1 cellular context compared by ENCODE assay signal in the genomic region with DNA sequence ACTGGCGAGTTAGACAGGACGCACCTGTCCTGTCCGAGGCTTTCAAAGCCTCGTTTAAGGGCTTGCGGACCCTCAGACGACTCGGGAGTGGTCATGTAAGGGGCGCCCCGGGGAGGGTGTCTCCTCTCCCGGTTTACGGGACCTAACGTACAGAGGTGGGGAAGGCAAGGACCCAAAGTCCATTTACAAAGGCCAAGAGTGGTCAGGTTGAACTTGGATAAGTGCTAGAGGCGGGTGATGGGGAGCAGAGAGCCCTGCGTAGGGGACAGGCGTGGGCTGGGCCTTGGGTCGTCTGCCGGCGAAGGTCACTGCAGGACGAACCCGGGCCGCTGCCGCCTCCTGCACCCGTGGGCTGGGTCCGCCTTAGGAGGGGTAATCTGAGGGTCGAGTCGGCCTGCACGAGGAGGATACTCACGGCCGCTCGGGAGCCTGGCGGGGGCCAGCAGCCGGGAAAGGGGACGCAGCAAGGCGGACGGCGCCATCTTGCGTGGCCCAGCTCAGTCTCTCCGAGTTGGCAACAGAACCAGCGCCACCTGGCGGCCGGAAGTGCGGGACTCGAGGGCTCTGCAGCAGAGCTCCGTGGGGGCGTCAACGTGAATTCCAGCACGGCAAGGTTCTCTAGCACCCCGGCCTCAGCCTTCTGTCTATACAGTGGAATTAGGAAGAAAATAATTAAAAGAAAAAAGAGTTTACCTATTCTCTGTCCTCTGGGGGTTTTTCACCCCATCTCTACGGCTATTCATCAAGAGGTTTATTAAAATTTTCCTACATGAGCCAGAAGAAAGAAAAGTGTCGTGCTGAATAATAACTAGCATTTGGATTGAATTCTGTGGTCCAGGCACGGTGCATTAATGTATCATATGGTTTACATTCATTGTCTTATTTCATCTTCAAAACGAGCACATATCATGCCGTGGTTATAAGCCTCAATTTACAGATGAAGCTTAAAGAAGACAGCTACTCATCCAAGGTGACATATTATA.
TF ChIP-seq lines count a peak whose summit lies in the region.

No MANE protein-coding gene starts in this region.

TF ChIP-seq in K562, 482 proteins besides CTCF, POLR2A, EP300 and RAD21 (continued from another document):
- TF ChIP-seq, protein P1, sequence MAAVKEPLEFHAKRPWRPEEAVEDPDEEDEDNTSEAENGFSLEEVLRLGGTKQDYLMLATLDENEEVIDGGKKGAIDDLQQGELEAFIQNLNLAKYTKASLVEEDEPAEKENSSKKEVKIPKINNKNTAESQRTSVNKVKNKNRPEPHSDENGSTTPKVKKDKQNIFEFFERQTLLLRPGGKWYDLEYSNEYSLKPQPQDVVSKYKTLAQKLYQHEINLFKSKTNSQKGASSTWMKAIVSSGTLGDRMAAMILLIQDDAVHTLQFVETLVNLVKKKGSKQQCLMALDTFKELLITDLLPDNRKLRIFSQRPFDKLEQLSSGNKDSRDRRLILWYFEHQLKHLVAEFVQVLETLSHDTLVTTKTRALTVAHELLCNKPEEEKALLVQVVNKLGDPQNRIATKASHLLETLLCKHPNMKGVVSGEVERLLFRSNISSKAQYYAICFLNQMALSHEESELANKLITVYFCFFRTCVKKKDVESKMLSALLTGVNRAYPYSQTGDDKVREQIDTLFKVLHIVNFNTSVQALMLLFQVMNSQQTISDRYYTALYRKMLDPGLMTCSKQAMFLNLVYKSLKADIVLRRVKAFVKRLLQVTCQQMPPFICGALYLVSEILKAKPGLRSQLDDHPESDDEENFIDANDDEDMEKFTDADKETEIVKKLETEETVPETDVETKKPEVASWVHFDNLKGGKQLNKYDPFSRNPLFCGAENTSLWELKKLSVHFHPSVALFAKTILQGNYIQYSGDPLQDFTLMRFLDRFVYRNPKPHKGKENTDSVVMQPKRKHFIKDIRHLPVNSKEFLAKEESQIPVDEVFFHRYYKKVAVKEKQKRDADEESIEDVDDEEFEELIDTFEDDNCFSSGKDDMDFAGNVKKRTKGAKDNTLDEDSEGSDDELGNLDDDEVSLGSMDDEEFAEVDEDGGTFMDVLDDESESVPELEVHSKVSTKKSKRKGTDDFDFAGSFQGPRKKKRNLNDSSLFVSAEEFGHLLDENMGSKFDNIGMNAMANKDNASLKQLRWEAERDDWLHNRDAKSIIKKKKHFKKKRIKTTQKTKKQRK (IDR thresholded peaks at IDR 0.05; ENCODE audit: borderline replicate concordance, low read depth, low read length) = no peak
- peak; percentile 93 for TF ChIP-seq GABPB1 (CRISPR knock-in tag; IDR thresholded peaks at IDR 0.05)
- TF ChIP-seq ZNF780A (CRISPR knock-in tag; IDR thresholded peaks at IDR 0.05) = no peak
- TF ChIP-seq MTA3 (IDR thresholded peaks at IDR 0.05; ENCODE audit: borderline replicate concordance) = peak; percentile 78; the same call in 1 of the 2 replicates
- TF ChIP-seq KDM4B (IDR thresholded peaks at IDR 0.05; ENCODE audit: borderline replicate concordance in 2 of 2, low read depth in 1 of 2) = peak in 1 of 2 experiments; percentile 82; a peak in 1 of 4 replicates
- TF ChIP-seq, protein P2, sequence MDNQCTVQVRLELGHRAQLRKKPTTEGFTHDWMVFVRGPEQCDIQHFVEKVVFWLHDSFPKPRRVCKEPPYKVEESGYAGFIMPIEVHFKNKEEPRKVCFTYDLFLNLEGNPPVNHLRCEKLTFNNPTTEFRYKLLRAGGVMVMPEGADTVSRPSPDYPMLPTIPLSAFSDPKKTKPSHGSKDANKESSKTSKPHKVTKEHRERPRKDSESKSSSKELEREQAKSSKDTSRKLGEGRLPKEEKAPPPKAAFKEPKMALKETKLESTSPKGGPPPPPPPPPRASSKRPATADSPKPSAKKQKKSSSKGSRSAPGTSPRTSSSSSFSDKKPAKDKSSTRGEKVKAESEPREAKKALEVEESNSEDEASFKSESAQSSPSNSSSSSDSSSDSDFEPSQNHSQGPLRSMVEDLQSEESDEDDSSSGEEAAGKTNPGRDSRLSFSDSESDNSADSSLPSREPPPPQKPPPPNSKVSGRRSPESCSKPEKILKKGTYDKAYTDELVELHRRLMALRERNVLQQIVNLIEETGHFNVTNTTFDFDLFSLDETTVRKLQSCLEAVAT (IDR thresholded peaks at IDR 0.05) = 0 out of 4 replicates have a peak, but pooled peaks of 1 of the 2 experiments have one; percentile 47
- peak; percentile 84 for TF ChIP-seq SMC3 (conservative IDR thresholded peaks at IDR 0.05; ENCODE audit: insufficient read depth, low read depth, low read length)
- no peak for TF ChIP-seq NCOA4 (IDR thresholded peaks at IDR 0.05; ENCODE audit: partially characterized antibody)
- TF ChIP-seq, protein P3, sequence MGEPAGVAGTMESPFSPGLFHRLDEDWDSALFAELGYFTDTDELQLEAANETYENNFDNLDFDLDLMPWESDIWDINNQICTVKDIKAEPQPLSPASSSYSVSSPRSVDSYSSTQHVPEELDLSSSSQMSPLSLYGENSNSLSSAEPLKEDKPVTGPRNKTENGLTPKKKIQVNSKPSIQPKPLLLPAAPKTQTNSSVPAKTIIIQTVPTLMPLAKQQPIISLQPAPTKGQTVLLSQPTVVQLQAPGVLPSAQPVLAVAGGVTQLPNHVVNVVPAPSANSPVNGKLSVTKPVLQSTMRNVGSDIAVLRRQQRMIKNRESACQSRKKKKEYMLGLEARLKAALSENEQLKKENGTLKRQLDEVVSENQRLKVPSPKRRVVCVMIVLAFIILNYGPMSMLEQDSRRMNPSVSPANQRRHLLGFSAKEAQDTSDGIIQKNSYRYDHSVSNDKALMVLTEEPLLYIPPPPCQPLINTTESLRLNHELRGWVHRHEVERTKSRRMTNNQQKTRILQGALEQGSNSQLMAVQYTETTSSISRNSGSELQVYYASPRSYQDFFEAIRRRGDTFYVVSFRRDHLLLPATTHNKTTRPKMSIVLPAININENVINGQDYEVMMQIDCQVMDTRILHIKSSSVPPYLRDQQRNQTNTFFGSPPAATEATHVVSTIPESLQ (CRISPR knock-in tag; IDR thresholded peaks at IDR 0.05) = no peak; the same call in 1 of the 2 replicates
- peak; percentile 56 for TF ChIP-seq CCNT2 (IDR thresholded peaks at IDR 0.05; ENCODE audit: borderline replicate concordance, extremely low read depth, insufficient read length, low read depth, low read length)
- peak; percentile 95 for TF ChIP-seq TAF9B (IDR thresholded peaks at IDR 0.05; ENCODE audit: partially characterized antibody)
- peak; percentile 71; the same call in 1 of the 2 replicates for TF ChIP-seq TCF7 (IDR thresholded peaks at IDR 0.05; ENCODE audit: borderline replicate concordance)
- peak; percentile 72; the same call in 1 of the 2 replicates for TF ChIP-seq SMAD4 (CRISPR knock-in tag; conservative IDR thresholded peaks at IDR 0.05)
- TF ChIP-seq BRCA1 (IDR thresholded peaks at IDR 0.05) = no peak
- TF ChIP-seq BRCA1 (CRISPR knock-in tag; IDR thresholded peaks at IDR 0.05) = no peak
- peak; percentile 82 for TF ChIP-seq POLR2AphosphoS5 (IDR thresholded peaks at IDR 0.05; ENCODE audit: control insufficient read depth, insufficient read depth, low read depth, low read length)
- TF ChIP-seq LCOR (CRISPR knock-in tag; IDR thresholded peaks at IDR 0.05) = peak; percentile 81; the same call in 1 of the 2 replicates
- TF ChIP-seq ATF1 (CRISPR knock-in tag; IDR thresholded peaks at IDR 0.05) = no peak
- peak; percentile 73 for TF ChIP-seq ATF1 (tag; IDR thresholded peaks at IDR 0.05)
- no peak for TF ChIP-seq TSC22D4 (tag; IDR thresholded peaks at IDR 0.05)
- TF ChIP-seq, protein P4, sequence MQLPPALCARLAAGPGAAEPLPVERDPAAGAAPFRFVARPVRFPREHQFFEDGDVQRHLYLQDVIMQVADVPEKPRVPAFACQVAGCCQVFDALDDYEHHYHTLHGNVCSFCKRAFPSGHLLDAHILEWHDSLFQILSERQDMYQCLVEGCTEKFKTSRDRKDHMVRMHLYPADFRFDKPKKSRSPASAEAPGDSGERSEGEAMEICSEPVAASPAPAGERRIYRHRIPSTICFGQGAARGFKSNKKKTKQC (CRISPR knock-in tag; IDR thresholded peaks at IDR 0.05) = peak; percentile 93
